9 cellular contexts compared by ENCODE assay signal in genomic region chr7:2037301-2037804, GRCh38.
DNase-seq lines count a peak whose midpoint lies in the region; ATAC-seq, FAIRE-seq and TF ChIP-seq lines count a peak whose summit lies in the region.
"Had no signal": no experiment of that assay in that cellular context is flagged by ENCODE, and none has a peak within 500 bp of the region (broad histone marks: within the 10 kb centered on the region; RNA-seq: fewer than 3 reads in every experiment).

No MANE protein-coding gene starts in this region.

- H3K4me1 Mint-ChIP-seq in activated CD4-positive, alpha-beta memory T cell treated with anti-CD3 and anti-CD28 coated beads for 36 hours (ENCODE audit: low read depth) = peaks cover 29% of the 10 kb centered on the region

- H3K4me1 ChIP-seq in gastroesophageal sphincter (peaks cover 0 to 18% (median 0%) of the 10 kb centered on the region in 3 donors), sigmoid colon (peaks cover 0 to 12% (median 10%) of the 10 kb centered on the region in 4 donors)

- H3K9me3 Mint-ChIP-seq in activated CD4-positive, alpha-beta memory T cell treated with anti-CD3 and anti-CD28 coated beads for 36 hours = no peaks in the 10 kb centered on the region

- ATAC-seq in gastroesophageal sphincter = peak; percentile 13

- CTCF ChIA-PET in activated CD4-positive, alpha-beta memory T cell treated with anti-CD3 and anti-CD28 coated beads for 36 hours (lab: Charles Lee) = no interaction called here

- intact Hi-C loops in activated CD4-positive, alpha-beta memory T cell treated with anti-CD3 and anti-CD28 coated beads for 36 hours (cut with micrococcal nuclease) = no loop called here
- intact Hi-C loops in sigmoid colon (cut with DNase I) = no loop called here

- peak overlapping the region; percentile 68 for H3K4me3 Mint-ChIP-seq in activated CD4-positive, alpha-beta memory T cell treated with anti-CD3 and anti-CD28 coated beads for 36 hours

- TF ChIP-seq CTCF in gastroesophageal sphincter (IDR thresholded peaks at IDR 0.05) (no peak), sigmoid colon (IDR thresholded peaks at IDR 0.05) (no peak)

- 48 to 76% methylated on average over 11 to 16 of the region's 17 CpGs for WGBS in gastroesophageal sphincter (ENCODE audit: low coverage in 1 of 2), 2 donors
- 67 to 88% methylated on average over 17 of the region's 17 CpGs for WGBS in sigmoid colon, 2 donors

- POLR2A ChIA-PET in activated CD4-positive, alpha-beta memory T cell treated with anti-CD3 and anti-CD28 coated beads for 36 hours (lab: Charles Lee) = no interaction called here

- no peaks in the 10 kb centered on the region for H3K27me3 Mint-ChIP-seq in activated CD4-positive, alpha-beta memory T cell treated with anti-CD3 and anti-CD28 coated beads for 36 hours

- H3K9me3 ChIP-seq in gastroesophageal sphincter = no peaks in the 10 kb centered on the region
- no peaks in the 10 kb centered on the region for H3K9me3 ChIP-seq in sigmoid colon

- FAIRE-seq in GM19239 (lab: Jason Lieb, UNC) = peak; percentile 31

- H3K27ac Mint-ChIP-seq in activated CD4-positive, alpha-beta memory T cell treated with anti-CD3 and anti-CD28 coated beads for 36 hours = peak overlapping the region; percentile 0

- peak overlapping the region in 2 of 4 donors; percentile 27 to 46 for H3K27ac ChIP-seq in gastroesophageal sphincter
- H3K27ac ChIP-seq in sigmoid colon = peak overlapping the region; percentile 6 to 52 (median 34)

- no peak for TF ChIP-seq EP300 in gastroesophageal sphincter (IDR thresholded peaks at IDR 0.05)
- TF ChIP-seq EP300 in sigmoid colon (IDR thresholded peaks at IDR 0.05) = no peak

- no peak for DNase-seq in GM19239 (ENCODE audit: insufficient read length, low spot score)
- DNase-seq in activated CD4-positive, alpha-beta memory T cell treated with anti-CD3 and anti-CD28 coated beads for 36 hours = peak; percentile 19
- peak; percentile 57 for DNase-seq in sigmoid colon
- no peak for DNase-seq in NCI-H187 treated with DMSO at 0.1 percent for 48 hours (lab: John Stamatoyannopoulos, UW)
- no peak for DNase-seq in GF-D8 (lab: John Stamatoyannopoulos, UW)
- DNase-seq in NOMO-1 (lab: John Stamatoyannopoulos, UW; ENCODE audit: unreplicated experiment in 2 of 2) = no peak
- no peak for DNase-seq in NCI-H526 (lab: John Stamatoyannopoulos, UW)
- DNase-seq: NCI-H446 had no signal

- H3K27me3 ChIP-seq in gastroesophageal sphincter (no peaks in the 10 kb centered on the region), sigmoid colon (no peaks in the 10 kb centered on the region)

- peak overlapping the region; percentile 12 to 28 for H3K4me3 ChIP-seq in gastroesophageal sphincter
- H3K4me3 ChIP-seq in sigmoid colon = peak overlapping the region in 3 of 4 donors; percentile 25 to 34 (median 33)

- no peak for TF ChIP-seq POLR2A in gastroesophageal sphincter (IDR thresholded peaks at IDR 0.05)
- TF ChIP-seq POLR2A in sigmoid colon (IDR thresholded peaks at IDR 0.05) = no peak

- peaks cover 3% of the 10 kb centered on the region for H3K36me3 Mint-ChIP-seq in activated CD4-positive, alpha-beta memory T cell treated with anti-CD3 and anti-CD28 coated beads for 36 hours

- peaks cover 0 to under 1% of the 10 kb centered on the region in 2 donors for H3K36me3 ChIP-seq in gastroesophageal sphincter
- H3K36me3 ChIP-seq in sigmoid colon = no peaks in the 10 kb centered on the region

Comparison
In these comparisons a context has a peak if more than half of its experiments do, and no peak if none do; other contexts are left out.
1. DNase-seq: peak in activated CD4-positive, alpha-beta memory T cell treated with anti-CD3 and anti-CD28 coated beads for 36 hours (single experiment) and sigmoid colon (single experiment); none in GM19239 (single experiment), NCI-H187 treated with DMSO at 0.1 percent for 48 hours (single experiment), GF-D8 (single experiment), NOMO-1 (0 of 2) and NCI-H526 (0 of 2).